Comparison of ENCODE assay signal across 8 cellular contexts in genomic region chr18:26549103-26549485, GRCh38. TPM values are rescaled to one million over a fixed set of nuclear protein-coding genes. Genes with fewer than 3 reads are reported as not detected.
DNase-seq lines count a peak whose midpoint lies in the region; ATAC-seq and TF ChIP-seq lines count a peak whose summit lies in the region.

No MANE protein-coding gene starts in this region.

- DNase-seq in HT-29 (ENCODE audit: low spot score) = peak; percentile 40
- no peak for DNase-seq in activated B cell treated with CpG ODN at 0.5 μM for 24 hours
- no peak for DNase-seq in esophagus muscularis mucosa (ENCODE audit: extremely low spot score)
- peak in 1 of 10 donors; percentile 17 for DNase-seq in naive thymus-derived CD8-positive, alpha-beta T cell
- DNase-seq in amniotic stem cell (lab: John Stamatoyannopoulos, UW) = no peak
- DNase-seq in NCI-H2107 (lab: John Stamatoyannopoulos, UW) = no peak

- intact Hi-C loops in activated B cell treated with CpG ODN at 0.5 μM for 24 hours (cut with micrococcal nuclease) (loop anchor here (2.0 to 10.0 kb wide), 3 partner anchors 98 to 1204 kb away; partner anchors contain the start of gene SS18), esophagus muscularis mucosa (cut with DNase I) (loop anchor here (5.0 to 10.0 kb wide), 2 partner anchors 103 to 164 kb away; no protein-coding TSS in a partner anchor)

- H3K36me3 ChIP-seq in ES-I3 (ENCODE audit: insufficient read depth, low read length) (no peaks in the 10 kb centered on the region), esophagus muscularis mucosa (no peaks in the 10 kb centered on the region)

- H3K9ac ChIP-seq in ES-I3 (ENCODE audit: low read depth, low read length) = peak overlapping the region; percentile 62

- no CpG with 5 or more reads among the region's 36 CpGs for WGBS in esophagus muscularis mucosa

- peaks cover 0 to 35% (median 9%) of the 10 kb centered on the region in 4 donors for H3K27me3 ChIP-seq in esophagus muscularis mucosa

- no peak for TF ChIP-seq POLR2A in esophagus muscularis mucosa (IDR thresholded peaks at IDR 0.05; ENCODE audit: low read depth)

- no peak for TF ChIP-seq CTCF in activated B cell treated with CpG ODN at 0.5 μM for 24 hours (IDR thresholded peaks at IDR 0.05)
- no peak for TF ChIP-seq CTCF in esophagus muscularis mucosa (IDR thresholded peaks at IDR 0.05)

- H3K9me3 ChIP-seq in ES-I3 (ENCODE audit: control insufficient read depth, insufficient read depth, low read length) (no peaks in the 10 kb centered on the region), esophagus muscularis mucosa (no peaks in the 10 kb centered on the region)

- CTCF ChIA-PET in activated B cell treated with CpG ODN at 0.5 μM for 24 hours (lab: Charles Lee) = no interaction called here

- H3K27me3 Mint-ChIP-seq in activated B cell treated with CpG ODN at 0.5 μM for 24 hours = peaks cover 25% of the 10 kb centered on the region
- H3K27me3 Mint-ChIP-seq in naive thymus-derived CD8-positive, alpha-beta T cell = peaks cover 25 to 42% (median 33%) of the 10 kb centered on the region in 5 donors

- H3K36me3 Mint-ChIP-seq in activated B cell treated with CpG ODN at 0.5 μM for 24 hours (ENCODE audit: low read depth) = no peaks in the 10 kb centered on the region
- no peaks in the 10 kb centered on the region for H3K36me3 Mint-ChIP-seq in naive thymus-derived CD8-positive, alpha-beta T cell

- TF ChIP-seq EP300 in esophagus muscularis mucosa (IDR thresholded peaks at IDR 0.05) = no peak

- ATAC-seq in activated B cell treated with CpG ODN at 0.5 μM for 24 hours (ENCODE audit: low read depth) (no peak), HG03354 (IDR thresholded peaks at IDR 0.05; ENCODE audit: poor library complexity, severe bottlenecking, unreplicated experiment) (no peak)
- ATAC-seq in naive thymus-derived CD8-positive, alpha-beta T cell = no peak

- no peak overlapping the region for H3K27ac Mint-ChIP-seq in activated B cell treated with CpG ODN at 0.5 μM for 24 hours
- no peak overlapping the region for H3K27ac Mint-ChIP-seq in naive thymus-derived CD8-positive, alpha-beta T cell

- H3K27ac ChIP-seq in esophagus muscularis mucosa (replicated peaks in 1 of 4) = peak overlapping the region; percentile 73 to 83 (median 78)

- peak overlapping the region; percentile 74 for H3K4me3 Mint-ChIP-seq in activated B cell treated with CpG ODN at 0.5 μM for 24 hours
- H3K4me3 Mint-ChIP-seq in naive thymus-derived CD8-positive, alpha-beta T cell = peak overlapping the region; percentile 65 to 84 (median 77)

- POLR2A ChIA-PET in activated B cell treated with CpG ODN at 0.5 μM for 24 hours (lab: Charles Lee) = no interaction called here
- POLR2A ChIA-PET in naive thymus-derived CD8-positive, alpha-beta T cell (lab: Charles Lee) = no interaction called here

- H3K4me1 Mint-ChIP-seq in activated B cell treated with CpG ODN at 0.5 μM for 24 hours = peaks cover 47% of the 10 kb centered on the region
- peaks cover 2 to 46% (median 44%) of the 10 kb centered on the region in 4 donors for H3K4me1 Mint-ChIP-seq in naive thymus-derived CD8-positive, alpha-beta T cell

- H3K4me1 ChIP-seq in ES-I3 (ENCODE audit: insufficient read depth, low read length) = 0 out of 2 replicates have a peak, but pooled peaks cover 3% of the 10 kb centered on the region
- H3K4me1 ChIP-seq in esophagus muscularis mucosa = peaks cover 36 to 65% (median 59%) of the 10 kb centered on the region in 4 donors

- peak overlapping the region; percentile 66 to 92 (median 74) for H3K4me3 ChIP-seq in esophagus muscularis mucosa

- H3K9me3 Mint-ChIP-seq in activated B cell treated with CpG ODN at 0.5 μM for 24 hours = no peaks in the 10 kb centered on the region
- peaks cover 0 to 3% (median 0%) of the 10 kb centered on the region in 9 donors for H3K9me3 Mint-ChIP-seq in naive thymus-derived CD8-positive, alpha-beta T cell

RNA-seq across cellular contexts. Expression of gene KCTD1, which starts 0.7 kb away (rescaled TPM):
- total RNA-seq in HT-29 (2014; rRNA removed; shearing (Covaris generic)) = 23.4 and 29.5 TPM in 2 replicates
- total RNA-seq in activated B cell treated with CpG ODN at 0.5 μM for 24 hours (3.7 and 4.9 TPM in 2 replicates), esophagus muscularis mucosa (10 to 100 TPM in 3 of 4 donors, 1 to 10 TPM in 1; 7.1 to 17.6 (median 12.7) TPM)
- total RNA-seq in naive thymus-derived CD8-positive, alpha-beta T cell = 1 to 10 TPM; 3.5 to 3.6 TPM
- under 1 TPM; 0.08 to 0.81 (median 0.50) TPM for polyA plus RNA-seq in naive thymus-derived CD8-positive, alpha-beta T cell
